1 cellular context compared by ENCODE assay signal in genomic region chr14:24411468-24412454, GRCh38.
TF ChIP-seq lines count a peak whose summit lies in the region.

No MANE protein-coding gene starts in this region.

TF ChIP-seq in HepG2, 621 proteins besides CTCF, POLR2A, EP300 and RAD21 (continued from another document):
- no peak for TF ChIP-seq CERS6 (CRISPR knock-in tag; IDR thresholded peaks at IDR 0.05)
- no peak for TF ChIP-seq HOXA9 (CRISPR knock-in tag; IDR thresholded peaks at IDR 0.05; ENCODE audit: borderline replicate concordance)
- no peak for TF ChIP-seq ZNF782 (CRISPR knock-in tag; IDR thresholded peaks at IDR 0.05; ENCODE audit: borderline replicate concordance)
- 0 out of 2 replicates have a peak, but pooled peaks have one; percentile 37 for TF ChIP-seq ZNF530 (CRISPR knock-in tag; IDR thresholded peaks at IDR 0.05; ENCODE audit: low read depth)
- 0 out of 2 replicates have a peak, but pooled peaks have one; percentile 35 for TF ChIP-seq ZNF513 (CRISPR knock-in tag; conservative IDR thresholded peaks at IDR 0.05)
- peak; percentile 38; the same call in 1 of the 2 replicates for TF ChIP-seq HNF4A (CRISPR knock-in tag; IDR thresholded peaks at IDR 0.05)
- TF ChIP-seq IKZF1 (IDR thresholded peaks at IDR 0.05): no peak
- TF ChIP-seq ZNF597 (CRISPR knock-in tag; IDR thresholded peaks at IDR 0.05): no peak
- no peak for TF ChIP-seq MXD4 (CRISPR knock-in tag; IDR thresholded peaks at IDR 0.05)
- 0 out of 2 replicates have a peak, but pooled peaks have one; percentile 28 for TF ChIP-seq HIVEP1 (CRISPR knock-in tag; IDR thresholded peaks at IDR 0.05)
- no peak for TF ChIP-seq GMEB1 (CRISPR knock-in tag; IDR thresholded peaks at IDR 0.05; ENCODE audit: borderline replicate concordance)
- 0 out of 2 replicates have a peak, but pooled peaks have one; percentile 38 for TF ChIP-seq PHF21A (CRISPR knock-in tag; IDR thresholded peaks at IDR 0.05)
- 0 out of 2 replicates have a peak, but pooled peaks have one; percentile 29 for TF ChIP-seq THAP11 (CRISPR knock-in tag; IDR thresholded peaks at IDR 0.05)
- TF ChIP-seq DZIP1 (CRISPR knock-in tag; IDR thresholded peaks at IDR 0.05): peak; percentile 83; the same call in 1 of the 2 replicates
- peak; percentile 42; the same call in 1 of the 2 replicates for TF ChIP-seq ZXDC (CRISPR knock-in tag; IDR thresholded peaks at IDR 0.05)
- no peak for TF ChIP-seq TEAD2 (CRISPR knock-in tag; IDR thresholded peaks at IDR 0.05)
- TF ChIP-seq SMC3 (IDR thresholded peaks at IDR 0.05; ENCODE audit: low read length): peak; percentile 94
- no peak for TF ChIP-seq KLF12 (CRISPR knock-in tag; IDR thresholded peaks at IDR 0.05; ENCODE audit: borderline replicate concordance)
- TF ChIP-seq ZNF280B (CRISPR knock-in tag; IDR thresholded peaks at IDR 0.05; ENCODE audit: borderline replicate concordance): 0 out of 2 replicates have a peak, but pooled peaks have one; percentile 60
- no peak for TF ChIP-seq HMGXB3 (CRISPR knock-in tag; IDR thresholded peaks at IDR 0.05; ENCODE audit: borderline replicate concordance)
- TF ChIP-seq ZNF33A (CRISPR knock-in tag; IDR thresholded peaks at IDR 0.05; ENCODE audit: borderline replicate concordance): no peak
- no peak for TF ChIP-seq SIN3A (IDR thresholded peaks at IDR 0.05; ENCODE audit: borderline replicate concordance, low read depth, low read length)
- no peak for TF ChIP-seq SETDB1 (CRISPR knock-in tag; IDR thresholded peaks at IDR 0.05; ENCODE audit: borderline replicate concordance)
- peak; percentile 62; the same call in 1 of the 2 replicates for TF ChIP-seq YEATS2 (CRISPR knock-in tag; IDR thresholded peaks at IDR 0.05; ENCODE audit: borderline replicate concordance)
- TF ChIP-seq ZNF501 (CRISPR knock-in tag; IDR thresholded peaks at IDR 0.05): peak; percentile 44; the same call in 1 of the 2 replicates
- peak; percentile 38; the same call in 1 of the 2 replicates for TF ChIP-seq THRA (CRISPR knock-in tag; IDR thresholded peaks at IDR 0.05; ENCODE audit: borderline replicate concordance)
- TF ChIP-seq ZBTB38 (CRISPR knock-in tag; IDR thresholded peaks at IDR 0.05): peak; percentile 16; the same call in 1 of the 2 replicates
- TF ChIP-seq SALL1 (CRISPR knock-in tag; IDR thresholded peaks at IDR 0.05): peak; percentile 27; the same call in 1 of the 2 replicates
